In the genomic region with DNA sequence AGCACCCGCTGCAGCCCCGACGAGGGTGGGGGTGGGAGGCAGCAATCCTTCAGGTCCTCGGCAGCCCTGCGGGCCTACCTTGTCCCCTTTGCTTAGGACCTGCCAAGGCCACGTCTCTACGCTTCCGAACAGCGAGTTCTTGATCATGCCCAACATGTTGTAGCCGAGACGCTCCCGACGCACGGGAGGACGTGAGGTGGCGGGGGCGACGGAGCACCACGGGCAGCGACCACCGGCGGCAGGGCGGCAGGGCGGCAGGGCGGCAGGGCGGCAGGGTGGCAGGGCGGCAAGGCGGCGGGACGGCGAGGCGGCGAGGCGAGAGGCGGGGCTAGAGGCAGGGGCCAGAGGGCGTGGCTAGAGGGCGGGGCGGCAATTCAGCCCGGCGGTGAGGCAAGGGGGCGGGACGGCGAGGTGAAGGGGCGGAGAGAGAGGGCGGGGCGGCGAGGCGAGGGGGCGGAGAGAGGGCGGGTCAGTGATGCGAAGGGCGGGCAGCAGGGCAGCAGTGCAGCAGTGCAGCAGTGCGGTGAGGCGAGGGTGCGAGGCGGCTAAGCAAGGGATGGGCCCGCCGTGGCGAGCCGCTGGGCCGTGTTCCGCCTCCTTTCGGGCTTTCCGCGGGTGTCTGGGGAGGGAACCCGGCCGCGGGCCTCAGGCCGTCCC, we compare ENCODE assay signal across 1 cellular context.
TF ChIP-seq lines count a peak whose summit lies in the region.

A gene with protein sequence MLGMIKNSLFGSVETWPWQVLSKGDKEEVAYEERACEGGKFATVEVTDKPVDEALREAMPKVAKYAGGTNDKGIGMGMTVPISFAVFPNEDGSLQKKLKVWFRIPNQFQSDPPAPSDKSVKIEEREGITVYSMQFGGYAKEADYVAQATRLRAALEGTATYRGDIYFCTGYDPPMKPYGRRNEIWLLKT (minus strand): TSS at position 307 of the 657 bp plus-strand sequence. CDS start 151 bp downstream, at position 156.

TF ChIP-seq in GM23338, 12 proteins besides CTCF, POLR2A, EP300 and RAD21 (continued from another document):
- TF ChIP-seq, protein P1, sequence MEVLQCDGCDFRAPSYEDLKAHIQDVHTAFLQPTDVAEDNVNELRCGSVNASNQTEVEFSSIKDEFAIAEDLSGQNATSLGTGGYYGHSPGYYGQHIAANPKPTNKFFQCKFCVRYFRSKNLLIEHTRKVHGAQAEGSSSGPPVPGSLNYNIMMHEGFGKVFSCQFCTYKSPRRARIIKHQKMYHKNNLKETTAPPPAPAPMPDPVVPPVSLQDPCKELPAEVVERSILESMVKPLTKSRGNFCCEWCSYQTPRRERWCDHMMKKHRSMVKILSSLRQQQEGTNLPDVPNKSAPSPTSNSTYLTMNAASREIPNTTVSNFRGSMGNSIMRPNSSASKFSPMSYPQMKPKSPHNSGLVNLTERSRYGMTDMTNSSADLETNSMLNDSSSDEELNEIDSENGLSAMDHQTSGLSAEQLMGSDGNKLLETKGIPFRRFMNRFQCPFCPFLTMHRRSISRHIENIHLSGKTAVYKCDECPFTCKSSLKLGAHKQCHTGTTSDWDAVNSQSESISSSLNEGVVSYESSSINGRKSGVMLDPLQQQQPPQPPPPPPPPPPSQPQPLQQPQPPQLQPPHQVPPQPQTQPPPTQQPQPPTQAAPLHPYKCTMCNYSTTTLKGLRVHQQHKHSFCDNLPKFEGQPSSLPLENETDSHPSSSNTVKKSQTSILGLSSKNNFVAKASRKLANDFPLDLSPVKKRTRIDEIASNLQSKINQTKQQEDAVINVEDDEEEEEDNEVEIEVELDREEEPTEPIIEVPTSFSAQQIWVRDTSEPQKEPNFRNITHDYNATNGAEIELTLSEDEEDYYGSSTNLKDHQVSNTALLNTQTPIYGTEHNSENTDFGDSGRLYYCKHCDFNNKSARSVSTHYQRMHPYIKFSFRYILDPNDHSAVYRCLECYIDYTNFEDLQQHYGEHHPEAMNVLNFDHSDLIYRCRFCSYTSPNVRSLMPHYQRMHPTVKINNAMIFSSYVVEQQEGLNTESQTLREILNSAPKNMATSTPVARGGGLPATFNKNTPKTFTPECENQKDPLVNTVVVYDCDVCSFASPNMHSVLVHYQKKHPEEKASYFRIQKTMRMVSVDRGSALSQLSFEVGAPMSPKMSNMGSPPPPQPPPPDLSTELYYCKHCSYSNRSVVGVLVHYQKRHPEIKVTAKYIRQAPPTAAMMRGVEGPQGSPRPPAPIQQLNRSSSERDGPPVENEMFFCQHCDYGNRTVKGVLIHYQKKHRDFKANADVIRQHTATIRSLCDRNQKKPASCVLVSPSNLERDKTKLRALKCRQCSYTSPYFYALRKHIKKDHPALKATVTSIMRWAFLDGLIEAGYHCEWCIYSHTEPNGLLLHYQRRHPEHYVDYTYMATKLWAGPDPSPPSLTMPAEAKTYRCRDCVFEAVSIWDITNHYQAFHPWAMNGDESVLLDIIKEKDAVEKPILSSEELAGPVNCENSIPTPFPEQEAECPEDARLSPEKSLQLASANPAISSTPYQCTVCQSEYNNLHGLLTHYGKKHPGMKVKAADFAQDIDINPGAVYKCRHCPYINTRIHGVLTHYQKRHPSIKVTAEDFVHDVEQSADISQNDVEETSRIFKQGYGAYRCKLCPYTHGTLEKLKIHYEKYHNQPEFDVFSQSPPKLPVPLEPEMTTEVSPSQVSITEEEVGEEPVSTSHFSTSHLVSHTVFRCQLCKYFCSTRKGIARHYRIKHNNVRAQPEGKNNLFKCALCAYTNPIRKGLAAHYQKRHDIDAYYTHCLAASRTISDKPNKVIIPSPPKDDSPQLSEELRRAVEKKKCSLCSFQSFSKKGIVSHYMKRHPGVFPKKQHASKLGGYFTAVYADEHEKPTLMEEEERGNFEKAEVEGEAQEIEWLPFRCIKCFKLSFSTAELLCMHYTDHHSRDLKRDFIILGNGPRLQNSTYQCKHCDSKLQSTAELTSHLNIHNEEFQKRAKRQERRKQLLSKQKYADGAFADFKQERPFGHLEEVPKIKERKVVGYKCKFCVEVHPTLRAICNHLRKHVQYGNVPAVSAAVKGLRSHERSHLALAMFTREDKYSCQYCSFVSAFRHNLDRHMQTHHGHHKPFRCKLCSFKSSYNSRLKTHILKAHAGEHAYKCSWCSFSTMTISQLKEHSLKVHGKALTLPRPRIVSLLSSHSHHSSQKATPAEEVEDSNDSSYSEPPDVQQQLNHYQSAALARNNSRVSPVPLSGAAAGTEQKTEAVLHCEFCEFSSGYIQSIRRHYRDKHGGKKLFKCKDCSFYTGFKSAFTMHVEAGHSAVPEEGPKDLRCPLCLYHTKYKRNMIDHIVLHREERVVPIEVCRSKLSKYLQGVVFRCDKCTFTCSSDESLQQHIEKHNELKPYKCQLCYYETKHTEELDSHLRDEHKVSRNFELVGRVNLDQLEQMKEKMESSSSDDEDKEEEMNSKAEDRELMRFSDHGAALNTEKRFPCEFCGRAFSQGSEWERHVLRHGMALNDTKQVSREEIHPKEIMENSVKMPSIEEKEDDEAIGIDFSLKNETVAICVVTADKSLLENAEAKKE (CRISPR knock-in tag; IDR thresholded peaks at IDR 0.05): no peak
